In the genomic region with DNA sequence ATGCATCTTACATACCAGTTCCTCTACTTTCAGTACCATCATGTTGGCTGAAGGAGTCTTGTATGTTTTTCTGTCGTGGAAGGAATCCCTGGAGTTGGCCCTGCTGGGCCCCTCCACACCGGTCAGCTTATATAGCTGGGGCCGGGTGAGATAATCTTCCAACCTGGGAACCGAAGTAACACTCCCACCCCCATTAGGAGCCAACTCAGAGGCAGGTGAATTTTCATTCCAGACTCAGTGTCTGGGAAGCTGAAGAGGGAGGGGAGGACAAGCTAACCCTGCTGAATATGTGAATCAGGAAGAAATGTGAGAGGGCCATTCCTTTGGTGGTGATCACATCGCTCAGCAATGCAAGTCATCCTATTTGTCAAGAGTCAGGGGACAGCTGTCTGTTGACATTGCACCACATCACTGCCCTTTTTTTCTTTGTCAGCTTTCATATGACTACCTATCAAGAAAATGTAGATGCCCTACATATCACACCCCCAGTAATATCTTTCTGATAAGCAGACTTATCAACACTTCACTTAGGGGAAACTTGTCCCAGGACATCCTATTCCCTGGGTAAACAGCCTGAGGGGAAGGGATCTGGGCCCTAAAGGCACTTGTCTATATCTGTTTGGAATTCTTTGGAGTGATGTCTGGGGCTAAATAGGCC, we compare ENCODE assay signal across 13 cellular contexts. TPM values are rescaled to one million over a fixed set of nuclear protein-coding genes. Genes with fewer than 3 reads are reported as not detected.
DNase-seq lines count a peak whose midpoint lies in the region; ATAC-seq, FAIRE-seq and TF ChIP-seq lines count a peak whose summit lies in the region.
"Had no signal": no experiment of that assay in that cellular context is flagged by ENCODE, and none has a peak within 500 bp of the region (broad histone marks: within the 10 kb centered on the region; RNA-seq: fewer than 3 reads in every experiment).

A gene (minus strand): TSS at position 102 of the 658 bp plus-strand sequence. CDS start 60 bp downstream, at position 42.

- H3K27ac ChIP-seq in ACC112 (ENCODE audit: low read depth, low read length): peak within 1 kb of the TSS; percentile 87
- H3K27ac ChIP-seq: KMS-11 had no signal

- peak within 1 kb of the TSS; percentile 26 for H2AFZ ChIP-seq in ACC112 (ENCODE audit: low read length, unreplicated experiment)

- H3K4me1 ChIP-seq in ACC112 (ENCODE audit: control insufficient read depth, insufficient read depth, low read length, unreplicated experiment): peaks cover 56% of the 10 kb centered on the region

- no peak for ATAC-seq in activated CD8-positive, alpha-beta T cell treated with anti-CD3 and anti-CD28 coated beads, Interleukin-2, amount 10 ng/mL, durations not matched to agents 7 days and 5 days
- no peak for ATAC-seq in effector memory CD8-positive, alpha-beta T cell (replicated peaks)
- ATAC-seq: activated naive CD8-positive, alpha-beta T cell treated with anti-CD3 and anti-CD28 coated beads, Interleukin-2, amount 50 U/mL, for 24 hours; natural killer cell treated with Interleukin-12 subunit alpha and Interleukin-12 subunit beta and Interleukin-15 and Interleukin-18, amount 100 ng/mL, for 72 hours; T-cell had no signal

- TF ChIP-seq CTCF in chondrocyte (IDR thresholded peaks at IDR 0.05): no peak
- no peak for TF ChIP-seq CTCF in kidney epithelial cell (IDR thresholded peaks at IDR 0.05; ENCODE audit: insufficient read depth, low read length, poor library complexity, severe bottlenecking)

- peaks cover 2% of the 10 kb centered on the region for H3K9me3 Mint-ChIP-seq in chondrocyte (ENCODE audit: low read depth)
- H3K9me3 Mint-ChIP-seq in activated CD8-positive, alpha-beta T cell treated with anti-CD3 and anti-CD28 coated beads, Interleukin-2, amount 10 ng/mL, durations not matched to agents 7 days and 5 days (ENCODE audit: insufficient read depth): no peaks in the 10 kb centered on the region
- H3K9me3 Mint-ChIP-seq in activated naive CD8-positive, alpha-beta T cell treated with anti-CD3 and anti-CD28 coated beads for 36 hours: no peaks in the 10 kb centered on the region
- H3K9me3 Mint-ChIP-seq in effector memory CD8-positive, alpha-beta T cell: no peaks in the 10 kb centered on the region
- H3K9me3 Mint-ChIP-seq: activated naive CD8-positive, alpha-beta T cell treated with anti-CD3 and anti-CD28 coated beads, Interleukin-2, amount 50 U/mL, for 24 hours; natural killer cell treated with Interleukin-12 subunit alpha and Interleukin-12 subunit beta and Interleukin-15 and Interleukin-18, amount 100 ng/mL, for 72 hours; T-cell had no signal

- H3K36me3 ChIP-seq in ACC112 (ENCODE audit: insufficient read depth, low read length): peaks cover 30% of the 10 kb centered on the region
- H3K36me3 ChIP-seq in kidney epithelial cell (ENCODE audit: control insufficient read depth, insufficient read depth, low read length): no peaks in the 10 kb centered on the region

- H3K4me3 ChIP-seq in ACC112 (ENCODE audit: low read depth, low read length) (peak within 1 kb of the TSS; percentile 83), kidney epithelial cell (ENCODE audit: low read depth, low read length) (no peak within 1 kb of the TSS)

- peaks cover 27% of the 10 kb centered on the region for H3K36me3 Mint-ChIP-seq in chondrocyte (ENCODE audit: low read depth)
- H3K36me3 Mint-ChIP-seq in activated CD8-positive, alpha-beta T cell treated with anti-CD3 and anti-CD28 coated beads, Interleukin-2, amount 10 ng/mL, durations not matched to agents 7 days and 5 days (ENCODE audit: low read depth): no peaks in the 10 kb centered on the region
- H3K36me3 Mint-ChIP-seq in activated naive CD8-positive, alpha-beta T cell treated with anti-CD3 and anti-CD28 coated beads for 36 hours: no peaks in the 10 kb centered on the region
- no peaks in the 10 kb centered on the region for H3K36me3 Mint-ChIP-seq in effector memory CD8-positive, alpha-beta T cell (ENCODE audit: insufficient read depth)
- H3K36me3 Mint-ChIP-seq: natural killer cell treated with Interleukin-12 subunit alpha and Interleukin-12 subunit beta and Interleukin-15 and Interleukin-18, amount 100 ng/mL, for 72 hours; T-cell had no signal

- FAIRE-seq in HTR-8/SVneo (lab: Jason Lieb, UNC): peak; percentile 93

- H3K79me2 ChIP-seq in ACC112 (ENCODE audit: control insufficient read depth, insufficient read depth, low read length, unreplicated experiment): peaks cover 33% of the 10 kb centered on the region

- H3K27ac Mint-ChIP-seq in chondrocyte (ENCODE audit: unreplicated experiment): peak within 1 kb of the TSS; percentile 95
- no peak within 1 kb of the TSS for H3K27ac Mint-ChIP-seq in activated CD8-positive, alpha-beta T cell treated with anti-CD3 and anti-CD28 coated beads, Interleukin-2, amount 10 ng/mL, durations not matched to agents 7 days and 5 days
- no peak within 1 kb of the TSS for H3K27ac Mint-ChIP-seq in activated naive CD8-positive, alpha-beta T cell treated with anti-CD3 and anti-CD28 coated beads for 36 hours
- no peak within 1 kb of the TSS for H3K27ac Mint-ChIP-seq in effector memory CD8-positive, alpha-beta T cell
- H3K27ac Mint-ChIP-seq: activated naive CD8-positive, alpha-beta T cell treated with anti-CD3 and anti-CD28 coated beads, Interleukin-2, amount 50 U/mL, for 24 hours; natural killer cell treated with Interleukin-12 subunit alpha and Interleukin-12 subunit beta and Interleukin-15 and Interleukin-18, amount 100 ng/mL, for 72 hours; T-cell had no signal

- H3K4me1 Mint-ChIP-seq in chondrocyte (ENCODE audit: low read depth): peaks cover 71% of the 10 kb centered on the region
- no peaks in the 10 kb centered on the region for H3K4me1 Mint-ChIP-seq in activated CD8-positive, alpha-beta T cell treated with anti-CD3 and anti-CD28 coated beads, Interleukin-2, amount 10 ng/mL, durations not matched to agents 7 days and 5 days (ENCODE audit: low read depth)
- no peaks in the 10 kb centered on the region for H3K4me1 Mint-ChIP-seq in activated naive CD8-positive, alpha-beta T cell treated with anti-CD3 and anti-CD28 coated beads for 36 hours
- H3K4me1 Mint-ChIP-seq in effector memory CD8-positive, alpha-beta T cell (ENCODE audit: low read depth in 2 of 2): no peaks in the 10 kb centered on the region
- H3K4me1 Mint-ChIP-seq: activated naive CD8-positive, alpha-beta T cell treated with anti-CD3 and anti-CD28 coated beads, Interleukin-2, amount 50 U/mL, for 24 hours; T-cell had no signal

- H3K4me3 Mint-ChIP-seq in chondrocyte (ENCODE audit: unreplicated experiment): peak within 1 kb of the TSS; percentile 88
- no peak within 1 kb of the TSS for H3K4me3 Mint-ChIP-seq in activated CD8-positive, alpha-beta T cell treated with anti-CD3 and anti-CD28 coated beads, Interleukin-2, amount 10 ng/mL, durations not matched to agents 7 days and 5 days
- no peak within 1 kb of the TSS for H3K4me3 Mint-ChIP-seq in activated naive CD8-positive, alpha-beta T cell treated with anti-CD3 and anti-CD28 coated beads for 36 hours
- no peak within 1 kb of the TSS for H3K4me3 Mint-ChIP-seq in effector memory CD8-positive, alpha-beta T cell
- H3K4me3 Mint-ChIP-seq: activated naive CD8-positive, alpha-beta T cell treated with anti-CD3 and anti-CD28 coated beads, Interleukin-2, amount 50 U/mL, for 24 hours; natural killer cell treated with Interleukin-12 subunit alpha and Interleukin-12 subunit beta and Interleukin-15 and Interleukin-18, amount 100 ng/mL, for 72 hours; T-cell had no signal

- CTCF ChIA-PET in activated CD8-positive, alpha-beta T cell treated with anti-CD3 and anti-CD28 coated beads, Interleukin-2, amount 10 ng/mL, durations not matched to agents 7 days and 5 days (lab: Charles Lee): interaction anchor here (0.9 to 2.5 kb wide), 4 partner anchors 9 to 378 kb away, joined by 3 to 9 read pairs (median 4); no protein-coding TSS in a partner anchor

- H3K27me3 ChIP-seq in ACC112 (ENCODE audit: insufficient read depth, low read length) (no peaks in the 10 kb centered on the region), kidney epithelial cell (ENCODE audit: control insufficient read depth, insufficient read depth, low read length) (no peaks in the 10 kb centered on the region)

- no peaks in the 10 kb centered on the region for H3K27me3 Mint-ChIP-seq in chondrocyte (ENCODE audit: low read depth)
- peaks cover 25% of the 10 kb centered on the region for H3K27me3 Mint-ChIP-seq in activated CD8-positive, alpha-beta T cell treated with anti-CD3 and anti-CD28 coated beads, Interleukin-2, amount 10 ng/mL, durations not matched to agents 7 days and 5 days (ENCODE audit: low read depth)
- no peaks in the 10 kb centered on the region for H3K27me3 Mint-ChIP-seq in activated naive CD8-positive, alpha-beta T cell treated with anti-CD3 and anti-CD28 coated beads for 36 hours
- H3K27me3 Mint-ChIP-seq in effector memory CD8-positive, alpha-beta T cell: peaks cover 48 to 58% of the 10 kb centered on the region in 2 donors

- POLR2A ChIA-PET in activated CD8-positive, alpha-beta T cell treated with anti-CD3 and anti-CD28 coated beads, Interleukin-2, amount 10 ng/mL, durations not matched to agents 7 days and 5 days (lab: Charles Lee): no interaction called here

- DNase-seq in HTR-8/SVneo (ENCODE audit: insufficient read length, low spot score) (peak; percentile 75), chondrocyte (ENCODE audit: low spot score) (no peak), kidney epithelial cell (ENCODE audit: low read depth) (peak; percentile 98), Kasumi-1 (lab: John Stamatoyannopoulos, UW) (no peak)
- no peak for DNase-seq in activated CD8-positive, alpha-beta T cell treated with anti-CD3 and anti-CD28 coated beads, Interleukin-2, amount 10 ng/mL, durations not matched to agents 7 days and 5 days
- DNase-seq in activated naive CD8-positive, alpha-beta T cell treated with anti-CD3 and anti-CD28 coated beads for 36 hours: no peak
- DNase-seq in effector memory CD8-positive, alpha-beta T cell: no peak
- DNase-seq: activated naive CD8-positive, alpha-beta T cell treated with anti-CD3 and anti-CD28 coated beads, Interleukin-2, amount 50 U/mL, for 24 hours; stimulated activated naive CD4-positive, alpha-beta T cell; T-cell had no signal

RNA-seq across cellular contexts. Expression of the gene that starts here (rescaled TPM):
- total RNA-seq in chondrocyte (74.6 to 283 TPM (median 261 TPM) in 3 replicates), kidney epithelial cell (146 and 171 TPM in 2 replicates)
- total RNA-seq in activated CD8-positive, alpha-beta T cell treated with anti-CD3 and anti-CD28 coated beads, Interleukin-2, amount 10 ng/mL, durations not matched to agents 7 days and 5 days: not detected
- total RNA-seq in activated naive CD8-positive, alpha-beta T cell treated with anti-CD3 and anti-CD28 coated beads for 36 hours: not detected
- total RNA-seq: natural killer cell treated with Interleukin-12 subunit alpha and Interleukin-12 subunit beta and Interleukin-15 and Interleukin-18, amount 100 ng/mL, for 72 hours; T-cell had no signal

Comparison
In these comparisons a context has a peak if more than half of its experiments do, and no peak if none do; other contexts are left out.
1. RNA of the gene that starts here (total RNA-seq): 74.6 to 283 TPM in chondrocyte and 146 to 171 TPM in kidney epithelial cell; not detected in activated CD8-positive, alpha-beta T cell treated with anti-CD3 and anti-CD28 coated beads, Interleukin-2, amount 10 ng/mL, durations not matched to agents 7 days and 5 days and not detected in activated naive CD8-positive, alpha-beta T cell treated with anti-CD3 and anti-CD28 coated beads for 36 hours; every median in the first group is over 10 times any median in the second.
2. DNase-seq: peak in HTR-8/SVneo (single experiment) and kidney epithelial cell (single experiment); none in chondrocyte (single experiment), Kasumi-1 (0 of 2), activated CD8-positive, alpha-beta T cell treated with anti-CD3 and anti-CD28 coated beads, Interleukin-2, amount 10 ng/mL, durations not matched to agents 7 days and 5 days (single experiment), activated naive CD8-positive, alpha-beta T cell treated with anti-CD3 and anti-CD28 coated beads for 36 hours (single experiment) and effector memory CD8-positive, alpha-beta T cell (0 of 3).